ENCODE assay signal across 8 cellular contexts in genomic region chr7:152759655-152760383, GRCh38. TPM values are rescaled to one million over a fixed set of nuclear protein-coding genes. Genes with fewer than 3 reads are reported as not detected.
DNase-seq lines count a peak whose midpoint lies in the region; ATAC-seq and TF ChIP-seq lines count a peak whose summit lies in the region.

Gene ACTR3B, plus strand, starts transcription at chr7:152759752. Its CDS starts 131 bp downstream, at chr7:152759883.

- ATAC-seq in CD4-positive, alpha-beta T cell (ENCODE audit: poor library complexity) = peak; percentile 92
- ATAC-seq in HG03439 (IDR thresholded peaks at IDR 0.05; ENCODE audit: unreplicated experiment) = peak; percentile 79

- no peaks in the 10 kb centered on the region for H3K27me3 Mint-ChIP-seq in CD4-positive, alpha-beta T cell

- no peaks in the 10 kb centered on the region for H3K9me3 ChIP-seq in CD4-positive, alpha-beta T cell (ENCODE audit: control insufficient read depth, low read length)
- H3K9me3 ChIP-seq in NT2/D1 (ENCODE audit: insufficient read depth, low read length) (no peaks in the 10 kb centered on the region), mucosa of rectum (ENCODE audit: control insufficient read depth in 2 of 2, low read length in 2 of 2) (no peaks in the 10 kb centered on the region)

- peaks cover 7% of the 10 kb centered on the region for H3K36me3 Mint-ChIP-seq in CD4-positive, alpha-beta T cell (ENCODE audit: low read depth)

- peak within 1 kb of the TSS; percentile 87 for H3K9ac ChIP-seq in NT2/D1 (ENCODE audit: insufficient read length, low read depth)
- H3K9ac ChIP-seq in mucosa of rectum (ENCODE audit: low read depth in 1 of 2, low read length in 2 of 2) = peak within 1 kb of the TSS; percentile 54 to 94

- POLR2A ChIA-PET in CD4-positive, alpha-beta T cell (lab: Charles Lee) = no interaction called here

- no peaks in the 10 kb centered on the region for H3K27me3 ChIP-seq in CD4-positive, alpha-beta T cell (ENCODE audit: control insufficient read depth, insufficient read depth, low read length)
- no peaks in the 10 kb centered on the region for H3K27me3 ChIP-seq in NT2/D1 (ENCODE audit: insufficient read depth, insufficient read length)
- H3K27me3 ChIP-seq in mucosa of rectum (ENCODE audit: control insufficient read depth in 2 of 2, insufficient read depth in 2 of 2, low read length in 2 of 2) = no peaks in the 10 kb centered on the region

- peaks cover 21% of the 10 kb centered on the region for H3K4me1 Mint-ChIP-seq in CD4-positive, alpha-beta T cell (ENCODE audit: low read depth)

- H3K9me3 Mint-ChIP-seq in CD4-positive, alpha-beta T cell = no peaks in the 10 kb centered on the region

- H3K4me1 ChIP-seq in NT2/D1 (ENCODE audit: insufficient read depth, insufficient read length) (no peaks in the 10 kb centered on the region), mucosa of rectum (ENCODE audit: control insufficient read depth in 2 of 2, insufficient read depth in 2 of 2, low read length in 2 of 2) (peaks cover 0 to 7% of the 10 kb centered on the region in 2 donors)

- peak within 1 kb of the TSS; percentile 77 for H3K4me3 ChIP-seq in NT2/D1 (ENCODE audit: insufficient read length, low read depth)
- peak within 1 kb of the TSS; percentile 98 for H3K4me3 ChIP-seq in epithelial cell of proximal tubule (ENCODE audit: low read depth, low read length)
- H3K4me3 ChIP-seq in mucosa of rectum (ENCODE audit: low read length in 2 of 2) = peak within 1 kb of the TSS; percentile 82 to 85

- intact Hi-C loops in CD4-positive, alpha-beta T cell (cut with DNase I, micrococcal nuclease) = loop anchor here in 1 of 2 experiments (2.0 to 10.0 kb wide), 4 partner anchors 81 to 1245 kb away; partner anchors contain the start of gene RHEB

- H3K4me3 Mint-ChIP-seq in CD4-positive, alpha-beta T cell = peak within 1 kb of the TSS; percentile 92

- H3K36me3 ChIP-seq in NT2/D1 (ENCODE audit: insufficient read depth, insufficient read length, low read length) = no peaks in the 10 kb centered on the region
- no peaks in the 10 kb centered on the region for H3K36me3 ChIP-seq in mucosa of rectum (ENCODE audit: control insufficient read depth in 2 of 2, insufficient read depth in 2 of 2, low read length in 2 of 2)

- TF ChIP-seq CTCF in CD4-positive, alpha-beta T cell (IDR thresholded peaks at IDR 0.05) = no peak
- TF ChIP-seq CTCF in epithelial cell of proximal tubule (conservative IDR thresholded peaks at IDR 0.05; ENCODE audit: low read depth, low read length) = no peak

- peak within 1 kb of the TSS; percentile 86 for H3K27ac Mint-ChIP-seq in CD4-positive, alpha-beta T cell

- peak within 1 kb of the TSS; percentile 70 for H3K27ac ChIP-seq in CD4-positive, alpha-beta T cell (ENCODE audit: low read depth, low read length)
- peak within 1 kb of the TSS; percentile 61 to 75 for H3K27ac ChIP-seq in mucosa of rectum (ENCODE audit: low read depth in 2 of 2, low read length in 2 of 2)

- peak; percentile 86 to 94 (median 90) for DNase-seq in CD4-positive, alpha-beta T cell
- DNase-seq in GM19240 (ENCODE audit: insufficient read length, low spot score) = peak; percentile 65
- DNase-seq in NT2/D1 (ENCODE audit: low read depth, low spot score) = peak; percentile 81
- DNase-seq in activated T-cell treated with anti-CD3 and anti-CD28 coated beads for 48 hours (ENCODE audit: low read depth) = peak; percentile 85
- DNase-seq in epithelial cell of proximal tubule (ENCODE audit: low read depth) = no peak
- DNase-seq in stimulated activated CD8-positive, alpha-beta memory T cell treated with anti-CD3 and anti-CD28 coated beads, Interleukin-4, amount 100 ng/mL, for 24 hours (ENCODE audit: low read depth) = peak; percentile 84

- CTCF ChIA-PET in CD4-positive, alpha-beta T cell (lab: Charles Lee) = no interaction called here

RNA-seq across cellular contexts. Expression of gene ACTR3B, which starts in this region (rescaled TPM):
- total RNA-seq in CD4-positive, alpha-beta T cell = 1 to 10 TPM; 3.8 to 3.9 TPM
- 1.5 and 2.5 TPM in 2 replicates for total RNA-seq in epithelial cell of proximal tubule
